In genomic region chr10:131857156-131858117, GRCh38 we compare ENCODE assay signal across 12 cellular contexts.
"Had no signal": no experiment of that assay in that cellular context is flagged by ENCODE, and none has a peak within 500 bp of the region (broad histone marks: within the 10 kb centered on the region; RNA-seq: fewer than 3 reads in every experiment).

No MANE protein-coding gene starts in this region.

- H3K4me2 ChIP-seq: hepatocyte had no signal

- H3K36me3 Mint-ChIP-seq: activated naive CD8-positive, alpha-beta T cell treated with anti-CD3 and anti-CD28 coated beads for 36 hours had no signal

- H3K27me3 ChIP-seq: brain microvascular endothelial cell, hepatocyte had no signal

- H3K27ac Mint-ChIP-seq: activated naive CD8-positive, alpha-beta T cell treated with anti-CD3 and anti-CD28 coated beads for 36 hours had no signal

- H3K4me3 Mint-ChIP-seq: activated naive CD8-positive, alpha-beta T cell treated with anti-CD3 and anti-CD28 coated beads for 36 hours had no signal

- H3K27ac ChIP-seq: brain microvascular endothelial cell, hepatocyte, pancreas, SK-N-MC, skin epidermis, transverse colon had no signal

- H3K4me1 Mint-ChIP-seq: activated naive CD8-positive, alpha-beta T cell treated with anti-CD3 and anti-CD28 coated beads for 36 hours had no signal

- DNase-seq: activated CD4-positive, alpha-beta T cell treated with anti-CD3 and anti-CD28 coated beads, Interleukin-2, amount 50 U/mL, for 1 hour; activated naive CD8-positive, alpha-beta T cell treated with anti-CD3 and anti-CD28 coated beads for 36 hours; activated T-cell treated with anti-CD3 and anti-CD28 coated beads for 4 hours; brain microvascular endothelial cell; cerebellar nuclear complex; dermis blood vessel endothelial cell; T-helper 2 cell; transverse colon had no signal

- H3K27me3 Mint-ChIP-seq: activated naive CD8-positive, alpha-beta T cell treated with anti-CD3 and anti-CD28 coated beads for 36 hours had no signal

- H3K4me3 ChIP-seq: hepatocyte, pancreas, SK-N-MC, skin epidermis, transverse colon had no signal

- H3K36me3 ChIP-seq: brain microvascular endothelial cell, pancreas, transverse colon had no signal

- H3K9me3 ChIP-seq: pancreas, transverse colon had no signal

- ATAC-seq: pancreas had no signal

- H3K9me3 Mint-ChIP-seq: activated naive CD8-positive, alpha-beta T cell treated with anti-CD3 and anti-CD28 coated beads for 36 hours had no signal

- H3K4me1 ChIP-seq: pancreas, transverse colon had no signal

- H2AFZ ChIP-seq: hepatocyte had no signal
